Comparison of ENCODE assay signal across 1 cellular context in the genomic region with DNA sequence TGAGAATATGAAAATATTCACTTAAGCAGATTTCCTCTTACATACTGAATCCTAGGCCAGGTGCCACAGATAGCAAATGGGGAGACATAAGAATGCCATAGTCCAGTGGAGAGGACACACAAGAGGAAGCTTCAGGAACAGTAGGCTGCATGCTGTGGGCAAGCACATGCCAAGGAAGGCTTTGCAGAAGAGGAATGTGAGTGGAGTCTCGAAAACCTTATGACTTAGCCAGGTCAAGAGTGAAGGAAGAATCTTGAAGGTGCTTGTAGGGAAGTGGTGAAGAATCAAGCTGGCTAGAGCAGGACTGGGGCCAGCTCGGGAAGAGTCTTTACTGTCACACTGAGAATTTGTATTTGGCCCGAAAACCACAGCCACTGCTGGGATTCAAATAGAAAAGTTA.
TF ChIP-seq lines count a peak whose summit lies in the region.

No MANE protein-coding gene starts in this region.

TF ChIP-seq in IMR-90, 13 proteins besides CTCF, POLR2A, EP300 and RAD21 (continued from another document):
- TF ChIP-seq NFE2L2 (IDR thresholded peaks at IDR 0.05; ENCODE audit: low read depth, low read length) (no peak), FOS (IDR thresholded peaks at IDR 0.05; ENCODE audit: low read depth, low read length) (no peak)
